1 cellular context compared by ENCODE assay signal in the genomic region with DNA sequence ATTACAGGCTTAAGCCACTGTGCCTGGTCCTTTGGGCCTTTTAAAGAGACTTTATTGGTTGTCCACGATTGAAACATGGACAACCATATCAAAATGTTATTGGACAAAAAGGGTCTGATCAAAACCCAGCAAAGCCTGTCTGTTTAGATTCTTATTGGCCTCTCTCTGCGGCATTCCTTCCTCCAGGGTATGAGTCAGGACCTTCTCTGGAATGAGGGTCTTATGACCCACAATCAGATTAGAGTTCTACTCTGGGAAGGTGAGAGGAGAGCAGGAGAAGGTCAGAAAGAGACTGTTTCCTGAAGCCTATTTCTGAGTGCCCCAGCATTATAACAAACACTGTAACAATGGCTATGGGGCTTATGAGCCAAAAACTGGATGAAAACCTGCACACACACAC.
TF ChIP-seq lines count a peak whose summit lies in the region.

No MANE protein-coding gene starts in this region.

TF ChIP-seq in endothelial cell of umbilical vein, 7 proteins besides CTCF, POLR2A, EP300 and RAD21:
- TF ChIP-seq POLR2AphosphoS5 (IDR thresholded peaks at IDR 0.05; ENCODE audit: insufficient read depth, low read depth, low read length) (no peak), JUN (IDR thresholded peaks at IDR 0.05; ENCODE audit: borderline replicate concordance, insufficient read depth, insufficient read length, low read depth) (no peak), FOS (IDR thresholded peaks at IDR 0.05; ENCODE audit: borderline replicate concordance, insufficient read depth, low read length) (no peak), EZH2 (IDR thresholded peaks at IDR 0.05; ENCODE audit: borderline replicate concordance, low read depth, low read length, severe bottlenecking) (no peak), MYC (IDR thresholded peaks at IDR 0.05; ENCODE audit: low read depth, low read length) (no peak), GATA2 (IDR thresholded peaks at IDR 0.05; ENCODE audit: insufficient read depth, insufficient read length, low read depth, low read length) (no peak)
- TF ChIP-seq, protein P1, sequence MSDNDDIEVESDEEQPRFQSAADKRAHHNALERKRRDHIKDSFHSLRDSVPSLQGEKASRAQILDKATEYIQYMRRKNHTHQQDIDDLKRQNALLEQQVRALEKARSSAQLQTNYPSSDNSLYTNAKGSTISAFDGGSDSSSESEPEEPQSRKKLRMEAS (IDR thresholded peaks at IDR 0.05; ENCODE audit: insufficient read depth, insufficient read length): no peak
TF ChIP-seq in endothelial cell of umbilical vein: peak in this region for 0.
